Comparison of ENCODE assay signal across 16 cellular contexts in genomic region chr7:151405056-151405455, GRCh38. TPM values are rescaled to one million over a fixed set of nuclear protein-coding genes. Genes with fewer than 3 reads are reported as not detected.
DNase-seq lines count a peak whose midpoint lies in the region; ATAC-seq, FAIRE-seq and TF ChIP-seq lines count a peak whose summit lies in the region.
"Had no signal": no experiment of that assay in that cellular context is flagged by ENCODE, and none has a peak within 500 bp of the region (broad histone marks: within the 10 kb centered on the region; RNA-seq: fewer than 3 reads in every experiment).

No MANE protein-coding gene starts in this region.

- H4K5ac ChIP-seq in H9 (ENCODE audit: insufficient read length, low read depth, low read length) (no peak overlapping the region), H1 (ENCODE audit: insufficient read length, low read depth, low read length) (no peak overlapping the region)

- no peaks in the 10 kb centered on the region for H3K9me3 Mint-ChIP-seq in H9

- H4K8ac ChIP-seq in H9 (replicated peaks; ENCODE audit: insufficient read length, low read depth, low read length), result no peak overlapping the region
- no peak overlapping the region; the same call in 1 of the 2 replicates for H4K8ac ChIP-seq in H1 (ENCODE audit: extremely low read depth, insufficient read depth, low read length)

- no peak overlapping the region for H2AK5ac ChIP-seq in H9 (ENCODE audit: insufficient read length, low read length)
- 0 out of 2 replicates have a peak overlapping the region, but pooled peaks have one; percentile 24 for H2AK5ac ChIP-seq in H1 (ENCODE audit: low read depth, low read length)

- no peak for TF ChIP-seq EP300 in H1 (IDR thresholded peaks at IDR 0.05; ENCODE audit: borderline replicate concordance in 1 of 2, low read depth in 2 of 2, low read length in 2 of 2)

- H2BK15ac ChIP-seq in H9 (ENCODE audit: low read depth, low read length), result no peak overlapping the region
- no peak overlapping the region for H2BK15ac ChIP-seq in H1 (ENCODE audit: low read length)

- H2BK20ac ChIP-seq in H9 (ENCODE audit: low read depth, low read length, poor library complexity, severe bottlenecking), result no peak overlapping the region
- H2BK20ac ChIP-seq in H1 (ENCODE audit: low read length), result no peak overlapping the region

- peaks cover 11% of the 10 kb centered on the region for H3K27me3 Mint-ChIP-seq in H9 (ENCODE audit: low read depth)

- CTCF ChIA-PET in H1 (lab: Charles Lee; ENCODE audit: partially characterized antibody), result interaction anchor here (0.6 to 2.7 kb wide), 2 partner anchors 18 to 43 kb away, joined by 3 to 15 read pairs; no protein-coding TSS in a partner anchor

- no peak for ATAC-seq in GM19395 (IDR thresholded peaks at IDR 0.05; ENCODE audit: unreplicated experiment)
- no peak for ATAC-seq in GM18505 (IDR thresholded peaks at IDR 0.05; ENCODE audit: unreplicated experiment)
- ATAC-seq: Panc1 had no signal

- H2AFZ ChIP-seq in H9 (ENCODE audit: low read length) (no peak overlapping the region), H1 (ENCODE audit: low read length) (no peak overlapping the region), parathyroid adenoma (peak overlapping the region; percentile 41)

- DNase-seq in H9 (peak; percentile 19), H1 (ENCODE audit: low read depth in 1 of 2, low spot score in 2 of 2) (no peak), occipital lobe (lab: John Stamatoyannopoulos, UW) (no peak), NK-92 (lab: John Stamatoyannopoulos, UW; ENCODE audit: unreplicated experiment) (no peak)
- DNase-seq: ACHN, KG1, NCI-H1092, NCI-H345, NCI-H69, Right ventricle myocardium superior had no signal

- no peaks in the 10 kb centered on the region for H3K36me3 ChIP-seq in BLaER1 treated with 17β-estradiol and CSF1 and Interleukin-3, amounts not matched to agents 10 nM and 100 nM
- no peaks in the 10 kb centered on the region; a peak in 1 of 8 replicates for H3K36me3 ChIP-seq in H1 (ENCODE audit: control insufficient read depth in 2 of 4, insufficient read depth in 4 of 4, low read length in 3 of 4)
- H3K36me3 ChIP-seq in parathyroid adenoma (ENCODE audit: control insufficient read depth, insufficient read depth, low read length), result no peaks in the 10 kb centered on the region

- H3K9ac ChIP-seq in BLaER1 treated with 17β-estradiol and CSF1 and Interleukin-3, amounts not matched to agents 10 nM and 100 nM, result peak overlapping the region in 1 of 11 experiments; percentile 38; a peak in 2 of 22 replicates
- H3K9ac ChIP-seq in H9 (ENCODE audit: extremely low read depth, insufficient read length, low read length), result no peak overlapping the region
- H3K9ac ChIP-seq in H1 (replicated peaks in 1 of 4; ENCODE audit: extremely low read depth in 1 of 4, low read depth in 3 of 4, low read length in 3 of 4), result no peak overlapping the region
- H3K9ac ChIP-seq in parathyroid adenoma, result peak overlapping the region; percentile 31

- no peak overlapping the region for H3K27ac ChIP-seq in BLaER1 treated with 17β-estradiol and CSF1 and Interleukin-3, amounts not matched to agents 10 nM and 100 nM
- H3K27ac ChIP-seq in H9 (ENCODE audit: insufficient read length, low read depth, low read length) (no peak overlapping the region), H1 (ENCODE audit: low read depth, low read length) (no peak overlapping the region), parathyroid adenoma (peak overlapping the region; percentile 99)

- H3K14ac ChIP-seq in H9 (ENCODE audit: insufficient read depth, low read length) (no peak overlapping the region; the same call in 1 of the 2 replicates), H1 (ENCODE audit: insufficient read length) (no peak overlapping the region)

- POLR2A ChIA-PET in H1 (lab: Charles Lee; ENCODE audit: partially characterized antibody), result interaction anchor here (0.8 to 2.3 kb wide), 2 partner anchors 11 to 113 kb away, joined by 3 to 5 read pairs; no protein-coding TSS in a partner anchor

- peaks cover 16% of the 10 kb centered on the region for H3K23me2 ChIP-seq in H9 (ENCODE audit: insufficient read length, low read depth, low read length, poor library complexity, severe bottlenecking)
- peaks cover 16% of the 10 kb centered on the region for H3K23me2 ChIP-seq in H1 (ENCODE audit: low read depth, low read length)

- TF ChIP-seq POLR2A in H1 (IDR thresholded peaks at IDR 0.05; ENCODE audit: control extremely low read depth in 1 of 2, low read depth in 2 of 2, low read length in 2 of 2) (no peak), GM18505 (IDR thresholded peaks at IDR 0.05; ENCODE audit: borderline replicate concordance, extremely low read depth, insufficient read depth, insufficient read length) (no peak)

- TF ChIP-seq CTCF in H9 (conservative IDR thresholded peaks at IDR 0.05) (no peak), H1 (IDR thresholded peaks at IDR 0.05; ENCODE audit: control extremely low read depth in 1 of 3, insufficient read depth in 1 of 3, low read depth in 1 of 3, low read length in 3 of 3) (no peak), parathyroid adenoma (IDR thresholded peaks at IDR 0.05) (no peak)

- no peak for FAIRE-seq in H1 (lab: Jason Lieb, UNC)

- no peak overlapping the region for H3K23ac ChIP-seq in H9 (ENCODE audit: insufficient read length, low read depth, low read length)
- no peak overlapping the region for H3K23ac ChIP-seq in H1 (ENCODE audit: insufficient read length)

- no peak overlapping the region for H3K18ac ChIP-seq in H9 (ENCODE audit: insufficient read length, low read depth, low read length)
- H3K18ac ChIP-seq in H1 (ENCODE audit: extremely low read depth, low read length), result no peak overlapping the region

- no peaks in the 10 kb centered on the region for H3K9me3 ChIP-seq in BLaER1 treated with 17β-estradiol and CSF1 and Interleukin-3, amounts not matched to agents 10 nM and 100 nM (replicated peaks in 1 of 11)
- H3K9me3 ChIP-seq in H9 (ENCODE audit: control insufficient read depth, low read depth, low read length) (no peaks in the 10 kb centered on the region), H1 (ENCODE audit: insufficient read depth in 2 of 2, low read depth in 1 of 2, low read length in 1 of 2) (no peaks in the 10 kb centered on the region), parathyroid adenoma (ENCODE audit: control insufficient read depth, low read length) (no peaks in the 10 kb centered on the region)

- H4K20me1 ChIP-seq in BLaER1 treated with 17β-estradiol and CSF1 and Interleukin-3, amounts not matched to agents 10 nM and 100 nM, result peaks cover 0 to 48% (median 7%) of the 10 kb centered on the region in 11 experiments; a peak in 10 of 22 replicates
- no peaks in the 10 kb centered on the region for H4K20me1 ChIP-seq in H9 (ENCODE audit: control insufficient read depth, insufficient read depth, insufficient read length)
- peaks cover 0 to 2% of the 10 kb centered on the region in 2 experiments for H4K20me1 ChIP-seq in H1 (replicated peaks in 1 of 2; ENCODE audit: control insufficient read depth in 1 of 2, insufficient read depth in 2 of 2, low read length in 2 of 2)

- WGBS in H9 (ENCODE audit: extremely low coverage, insufficient read length, low lambda C conversion rate), result no CpG with 5 or more reads among the region's 9 CpGs
- 90% methylated on average over 6 of the region's 9 CpGs; no CpG with 5 or more reads in 1 of the 2 experiments for WGBS in H1 (ENCODE audit: extremely low coverage in 1 of 2, insufficient coverage in 1 of 2, insufficient read length in 1 of 2, insufficient replicate concordance in 2 of 2, low coverage in 1 of 2, low lambda C conversion rate in 2 of 2, missing lambda C conversion rate in 1 of 2), 2 experiments

- peaks cover 40 to 81% (median 72%) of the 10 kb centered on the region in 10 experiments for H3K4me1 ChIP-seq in BLaER1 treated with 17β-estradiol and CSF1 and Interleukin-3, amounts not matched to agents 10 nM and 100 nM
- H3K4me1 ChIP-seq in H9 (ENCODE audit: insufficient read depth, low read length), result no peaks in the 10 kb centered on the region; the same call in 1 of the 2 replicates
- H3K4me1 ChIP-seq in H1 (replicated peaks in 1 of 4; ENCODE audit: control insufficient read depth in 3 of 4, insufficient read depth in 4 of 4, low read length in 3 of 4), result peaks cover 2 to 17% (median 11%) of the 10 kb centered on the region in 4 experiments
- H3K4me1 ChIP-seq in parathyroid adenoma, result peaks cover 77% of the 10 kb centered on the region

- no peak overlapping the region for H2BK120ac ChIP-seq in H9 (ENCODE audit: low read depth, low read length, poor library complexity, severe bottlenecking)
- H2BK120ac ChIP-seq in H1 (replicated peaks; ENCODE audit: low read depth, low read length), result no peak overlapping the region

- H3K79me2 ChIP-seq in H9 (ENCODE audit: insufficient read depth, low read length) (no peaks in the 10 kb centered on the region), H1 (ENCODE audit: control insufficient read depth in 1 of 2, insufficient read depth in 2 of 2, low read length in 2 of 2) (no peaks in the 10 kb centered on the region), parathyroid adenoma (no peaks in the 10 kb centered on the region)

- H3K4ac ChIP-seq in H9 (ENCODE audit: low read depth, low read length) (no peak overlapping the region), H1 (replicated peaks; ENCODE audit: insufficient read length, low read depth, low read length) (no peak overlapping the region)

- no peak overlapping the region for H3K27ac Mint-ChIP-seq in H9

- H3K56ac ChIP-seq in H9 (ENCODE audit: insufficient read length, low read depth, low read length), result no peak overlapping the region
- no peak overlapping the region for H3K56ac ChIP-seq in H1 (replicated peaks; ENCODE audit: insufficient read length, low read depth, low read length)

- no peak overlapping the region; a peak in 1 of 5 replicates for H3K4me3 Mint-ChIP-seq in H9

- peaks cover 43 to 64% (median 49%) of the 10 kb centered on the region in 11 experiments for H3K27me3 ChIP-seq in BLaER1 treated with 17β-estradiol and CSF1 and Interleukin-3, amounts not matched to agents 10 nM and 100 nM
- H3K27me3 ChIP-seq in H9 (ENCODE audit: insufficient read depth, low read length) (no peaks in the 10 kb centered on the region; the same call in 1 of the 2 replicates), H1 (replicated peaks in 1 of 4; ENCODE audit: control insufficient read depth in 3 of 4, extremely low read depth in 1 of 4, insufficient read depth in 3 of 4, low read length in 3 of 4) (peaks cover 0 to 12% (median 7%) of the 10 kb centered on the region in 4 experiments; a peak in 4 of 7 replicates), parathyroid adenoma (ENCODE audit: control insufficient read depth, insufficient read depth, low read length) (no peaks in the 10 kb centered on the region)

- peak overlapping the region in 2 of 10 experiments; percentile 26 to 32; a peak in 2 of 20 replicates for H3K4me3 ChIP-seq in BLaER1 treated with 17β-estradiol and CSF1 and Interleukin-3, amounts not matched to agents 10 nM and 100 nM
- no peak overlapping the region for H3K4me3 ChIP-seq in H1 (ENCODE audit: extremely low read depth in 1 of 4, insufficient read depth in 2 of 4, low read depth in 3 of 4, low read length in 4 of 4)
- peak overlapping the region; percentile 39 for H3K4me3 ChIP-seq in parathyroid adenoma (ENCODE audit: low read depth, low read length)

- peaks cover 22 to 30% of the 10 kb centered on the region in 2 experiments for H3K4me1 Mint-ChIP-seq in H9

- H3K4me2 ChIP-seq in BLaER1 treated with 17β-estradiol and CSF1 and Interleukin-3, amounts not matched to agents 10 nM and 100 nM, result peak overlapping the region; percentile 65 to 96 (median 84)
- no peak overlapping the region for H3K4me2 ChIP-seq in H9 (ENCODE audit: insufficient read depth, insufficient read length, low read length)
- no peak overlapping the region for H3K4me2 ChIP-seq in H1 (ENCODE audit: insufficient read depth in 1 of 2, low read depth in 2 of 2, low read length in 2 of 2)
- H3K4me2 ChIP-seq in parathyroid adenoma (ENCODE audit: low read length), result peak overlapping the region; percentile 68

- H2BK5ac ChIP-seq in H9 (ENCODE audit: insufficient read length, low read length) (no peak overlapping the region), H1 (ENCODE audit: low read depth, low read length) (no peak overlapping the region)

- H3K36me3 Mint-ChIP-seq in H9 (ENCODE audit: insufficient read depth in 1 of 3, low read depth in 3 of 3), result peaks cover 0 to 8% (median 2%) of the 10 kb centered on the region in 3 experiments; a peak in 5 of 7 replicates

- H3K79me1 ChIP-seq in H9 (ENCODE audit: insufficient read depth, low read depth, low read length, poor library complexity, severe bottlenecking) (no peaks in the 10 kb centered on the region), H1 (ENCODE audit: low read depth, low read length) (no peaks in the 10 kb centered on the region; the same call in 1 of the 2 replicates)

- no peak overlapping the region for H3T11ph ChIP-seq in H9 (ENCODE audit: low read length)

- H4K91ac ChIP-seq in H9 (ENCODE audit: insufficient read length, low read depth, low read length) (no peak overlapping the region), H1 (replicated peaks; ENCODE audit: insufficient read length, low read length) (peak overlapping the region; percentile 7)

- H2BK12ac ChIP-seq in H9 (ENCODE audit: insufficient read length, low read depth, low read length), result no peak overlapping the region
- H2BK12ac ChIP-seq in H1 (ENCODE audit: low read depth, low read length), result 0 out of 2 replicates have a peak overlapping the region, but pooled peaks have one; percentile 27

- no peak for TF ChIP-seq RAD21 in H1 (IDR thresholded peaks at IDR 0.05 in 1 of 2, conservative IDR thresholded peaks at IDR 0.05 in 1 of 2; ENCODE audit: low read depth in 2 of 2, low read length in 2 of 2)

RNA-seq across cellular contexts. Expression of gene WDR86, which starts 4.8 kb away (rescaled TPM):
- total RNA-seq in H9 (2021), result 8.1 and 9.4 TPM in 2 replicates
- 14.9 and 15.8 TPM in 2 replicates for total RNA-seq in H1 (2021; fragmentation: NEBNext Ultra II Directional; extraction: Animal tissue kit (Norgen Biotek cat#: 25700))
- 12.7 and 22.1 TPM in 2 replicates for polyA plus RNA-seq in H1 (2011; rRNA removed)
- 16.7 TPM for polyA plus RNA-seq in H1 (2011; cell fraction: cytosol; rRNA removed)
- polyA plus RNA-seq in H1 (2011; cell fraction: nucleus; rRNA removed), result 81.5 TPM
- polyA plus RNA-seq in H1 (2012, experiment 1 of 2), result 7.7 to 11.9 TPM (median 10.0 TPM) in 4 replicates
- 5.0 TPM for polyA plus RNA-seq in H1 (2012, experiment 2 of 2)
- polyA plus RNA-seq in H1 (2013, experiment 1 of 2), result 7.4 TPM
- polyA plus RNA-seq in H1 (2013, experiment 2 of 2), result 7.4 TPM
- 12.4 and 18.2 TPM in 2 replicates for polyA minus RNA-seq in H1 (2011; rRNA and poly(A)+ RNA removed)
- 10.6 TPM for polyA minus RNA-seq in H1 (2011; cell fraction: cytosol; rRNA and poly(A)+ RNA removed)
- polyA minus RNA-seq in H1 (2011; cell fraction: nucleus; rRNA and poly(A)+ RNA removed), result 30.4 TPM
- 50.2 TPM for total RNA-seq in occipital lobe

RNA-seq across cellular contexts. Expression of gene CRYGN, which starts 34.9 kb away (rescaled TPM):
- total RNA-seq in H9 (2021) (0.79 and 1.8 TPM in 2 replicates), occipital lobe (not detected)
- 1.0 and 1.6 TPM in 2 replicates for total RNA-seq in H1 (2021; fragmentation: NEBNext Ultra II Directional; extraction: Animal tissue kit (Norgen Biotek cat#: 25700))
- 0.98 and 1.3 TPM in 2 replicates for polyA plus RNA-seq in H1 (2011; rRNA removed)
- polyA plus RNA-seq in H1 (2011; cell fraction: cytosol; rRNA removed), result 0.81 TPM
- 4.0 TPM for polyA plus RNA-seq in H1 (2011; cell fraction: nucleus; rRNA removed)
- 0.43 to 1.7 TPM (median 1.5 TPM) in 4 replicates for polyA plus RNA-seq in H1 (2012, experiment 1 of 2)
- polyA plus RNA-seq in H1 (2012, experiment 2 of 2), result 0.07 TPM
- 0.57 TPM for polyA plus RNA-seq in H1 (2013, experiment 1 of 2)
- 0.42 TPM for polyA plus RNA-seq in H1 (2013, experiment 2 of 2)
- 0.80 and 2.0 TPM in 2 replicates for polyA minus RNA-seq in H1 (2011; rRNA and poly(A)+ RNA removed)
- not detected for polyA minus RNA-seq in H1 (2011; cell fraction: cytosol; rRNA and poly(A)+ RNA removed)
- 2.5 TPM for polyA minus RNA-seq in H1 (2011; cell fraction: nucleus; rRNA and poly(A)+ RNA removed)
- total RNA-seq: M059J had no signal

Comparison
In these comparisons a context has a peak if more than half of its experiments do, and no peak if none do; other contexts are left out.
1. H3K4me2 ChIP-seq: peak in BLaER1 treated with 17β-estradiol and CSF1 and Interleukin-3, amounts not matched to agents 10 nM and 100 nM (11 of 11) and parathyroid adenoma (single experiment); none in H9 (single experiment) and H1 (0 of 2).